Comparison of ENCODE assay signal across 8 cellular contexts in the genomic region with DNA sequence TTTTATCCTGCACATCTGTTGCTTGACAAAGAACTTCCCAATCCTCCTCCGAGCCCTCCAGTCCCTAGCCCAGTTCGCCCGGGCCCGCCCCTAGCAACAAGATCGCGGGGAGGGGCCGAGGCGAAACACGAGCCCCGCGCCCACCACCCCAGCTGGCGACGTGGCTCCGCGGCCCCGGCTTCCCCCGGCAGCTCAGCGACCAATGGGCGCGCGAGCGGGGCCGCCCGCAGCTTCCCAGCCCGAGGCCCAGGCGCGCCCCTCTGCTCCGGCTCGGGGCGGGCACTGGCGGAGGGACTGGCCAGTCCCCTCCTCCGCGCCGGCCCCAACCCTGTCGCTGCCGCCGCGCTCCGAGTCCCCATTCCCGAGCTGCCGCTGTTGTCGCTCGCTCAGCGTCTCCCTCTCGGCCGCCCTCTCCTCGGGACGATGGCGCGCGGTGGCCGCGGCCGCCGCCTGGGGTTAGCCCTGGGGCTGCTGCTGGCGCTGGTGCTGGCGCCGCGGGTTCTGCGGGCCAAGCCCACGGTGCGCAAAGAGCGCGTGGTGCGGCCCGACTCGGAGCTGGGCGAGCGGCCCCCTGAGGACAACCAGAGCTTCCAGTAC. TPM values are rescaled to one million over a fixed set of nuclear protein-coding genes. Genes with fewer than 3 reads are reported as not detected.
DNase-seq lines count a peak whose midpoint lies in the region; ATAC-seq lines count a peak whose summit lies in the region.

Gene RCN1, plus strand, starts transcription at position 301 of the 597 bp plus-strand sequence. Its CDS starts 123 bp downstream, at position 424.

- DNase-seq in NOMO-1 treated with dmso at 0.1 percent for 144 hours (lab: John Stamatoyannopoulos, UW; ENCODE audit: unreplicated experiment) (peak; percentile 5), fibroblast of peridontal ligament (ENCODE audit: extremely low read depth) (peak; percentile 82)
- peak; percentile 32 for DNase-seq in activated T-helper 9 cell treated with anti-CD3 and anti-CD28 coated beads, Interleukin-2, amount 50 U/mL, for 16 hours (ENCODE audit: low read depth)
- peak in 3 of 9 donors; percentile 14 to 64 (median 54) for DNase-seq in naive thymus-derived CD4-positive, alpha-beta T cell

- H4K20me1 ChIP-seq in BLaER1 treated with 17β-estradiol and CSF1 and Interleukin-3, amounts not matched to agents 10 nM and 100 nM = peaks cover 6 to 38% (median 37%) of the 10 kb centered on the region in 11 experiments; a peak in 20 of 22 replicates

- peaks cover 0 to 14% (median 0%) of the 10 kb centered on the region in 5 donors for H3K36me3 Mint-ChIP-seq in naive thymus-derived CD4-positive, alpha-beta T cell

- H3K4me2 ChIP-seq in BLaER1 treated with 17β-estradiol and CSF1 and Interleukin-3, amounts not matched to agents 10 nM and 100 nM = peak within 1 kb of the TSS; percentile 87 to 98 (median 94)

- H3K27me3 ChIP-seq in BLaER1 treated with 17β-estradiol and CSF1 and Interleukin-3, amounts not matched to agents 10 nM and 100 nM = no peaks in the 10 kb centered on the region
- H3K27me3 ChIP-seq in naive thymus-derived CD4-positive, alpha-beta T cell (ENCODE audit: control insufficient read depth in 2 of 2, insufficient read depth in 2 of 2, low read length in 2 of 2) = peaks cover 0 to 4% of the 10 kb centered on the region in 2 donors
- no peaks in the 10 kb centered on the region for H3K27me3 ChIP-seq in subcutaneous abdominal adipose tissue (ENCODE audit: control insufficient read depth in 5 of 5, insufficient read depth in 4 of 5, low read length in 5 of 5)

- intact Hi-C loops in naive thymus-derived CD4-positive, alpha-beta T cell (cut with micrococcal nuclease) = loop anchor here (1.0 to 5.0 kb wide), 7 partner anchors 491 to 1768 kb away; partner anchors contain the start of genes ARL14EP (in 2 of the 2), DCDC1 (in 2 of the 2), DNAJC24 (in 2 of the 2) and EIF3M (in 2 of the 2)

- CTCF ChIA-PET in naive thymus-derived CD4-positive, alpha-beta T cell (lab: Charles Lee) = no interaction called here

- H3K4me1 ChIP-seq in BLaER1 treated with 17β-estradiol and CSF1 and Interleukin-3, amounts not matched to agents 10 nM and 100 nM = peaks cover 38 to 64% (median 57%) of the 10 kb centered on the region in 10 experiments
- H3K4me1 ChIP-seq in naive thymus-derived CD4-positive, alpha-beta T cell (ENCODE audit: control insufficient read depth in 2 of 2, insufficient read depth in 2 of 2, low read length in 2 of 2) = peaks cover 4 to 8% of the 10 kb centered on the region in 2 donors
- peaks cover 6 to 60% (median 55%) of the 10 kb centered on the region in 5 donors for H3K4me1 ChIP-seq in subcutaneous abdominal adipose tissue (ENCODE audit: control insufficient read depth in 5 of 5, insufficient read depth in 5 of 5, low read length in 5 of 5)

- peak within 1 kb of the TSS; percentile 93 to 99 (median 97) for H3K9ac ChIP-seq in BLaER1 treated with 17β-estradiol and CSF1 and Interleukin-3, amounts not matched to agents 10 nM and 100 nM
- peak within 1 kb of the TSS in 4 of 5 donors; percentile 73 to 84 (median 82) for H3K9ac ChIP-seq in subcutaneous abdominal adipose tissue (ENCODE audit: low read length in 5 of 5)

- H3K9me3 ChIP-seq in BLaER1 treated with 17β-estradiol and CSF1 and Interleukin-3, amounts not matched to agents 10 nM and 100 nM (replicated peaks in 1 of 11) = no peaks in the 10 kb centered on the region; a peak in 1 of 22 replicates
- no peaks in the 10 kb centered on the region for H3K9me3 ChIP-seq in naive thymus-derived CD4-positive, alpha-beta T cell (ENCODE audit: control insufficient read depth in 2 of 3, low read length in 3 of 3)
- no peaks in the 10 kb centered on the region for H3K9me3 ChIP-seq in subcutaneous abdominal adipose tissue (ENCODE audit: control insufficient read depth in 5 of 5, low read length in 5 of 5)

- H3K27ac ChIP-seq in BLaER1 treated with 17β-estradiol and CSF1 and Interleukin-3, amounts not matched to agents 10 nM and 100 nM = peak within 1 kb of the TSS; percentile 91 to 100 (median 98)
- peak within 1 kb of the TSS; percentile 81 for H3K27ac ChIP-seq in naive thymus-derived CD4-positive, alpha-beta T cell (ENCODE audit: low read depth, low read length)
- peak within 1 kb of the TSS; percentile 88 for H3K27ac ChIP-seq in subcutaneous abdominal adipose tissue (ENCODE audit: low read depth, low read length)

- peak within 1 kb of the TSS; percentile 69 to 90 (median 82) for H3K4me3 ChIP-seq in BLaER1 treated with 17β-estradiol and CSF1 and Interleukin-3, amounts not matched to agents 10 nM and 100 nM
- peak within 1 kb of the TSS; percentile 83 for H3K4me3 ChIP-seq in naive thymus-derived CD4-positive, alpha-beta T cell (ENCODE audit: low read length)
- H3K4me3 ChIP-seq in subcutaneous abdominal adipose tissue (ENCODE audit: low read depth in 1 of 5, low read length in 5 of 5) = peak within 1 kb of the TSS; percentile 64 to 88 (median 80)

- ATAC-seq in GM19035 (IDR thresholded peaks at IDR 0.05; ENCODE audit: unreplicated experiment) (peak; percentile 53), HG03280 (IDR thresholded peaks at IDR 0.05; ENCODE audit: unreplicated experiment) (peak; percentile 47)
- ATAC-seq in naive thymus-derived CD4-positive, alpha-beta T cell = peak; percentile 66

- peaks cover 0 to 33% (median 26%) of the 10 kb centered on the region in 11 experiments; a peak in 18 of 22 replicates for H3K36me3 ChIP-seq in BLaER1 treated with 17β-estradiol and CSF1 and Interleukin-3, amounts not matched to agents 10 nM and 100 nM
- H3K36me3 ChIP-seq in naive thymus-derived CD4-positive, alpha-beta T cell (ENCODE audit: control insufficient read depth in 2 of 3, insufficient read depth in 3 of 3, low read length in 3 of 3) = peaks cover 0 to 5% (median 0%) of the 10 kb centered on the region in 3 experiments
- H3K36me3 ChIP-seq in subcutaneous abdominal adipose tissue (ENCODE audit: control insufficient read depth in 5 of 5, insufficient read depth in 5 of 5, low read length in 5 of 5) = no peaks in the 10 kb centered on the region

- H3K9me3 Mint-ChIP-seq in naive thymus-derived CD4-positive, alpha-beta T cell = peaks cover 0 to 6% (median 0%) of the 10 kb centered on the region in 11 donors

- peak within 1 kb of the TSS; percentile 74 to 90 (median 83) for H3K27ac Mint-ChIP-seq in naive thymus-derived CD4-positive, alpha-beta T cell

- peak within 1 kb of the TSS; percentile 74 to 89 (median 84) for H3K4me3 Mint-ChIP-seq in naive thymus-derived CD4-positive, alpha-beta T cell

- peaks cover 5 to 19% (median 16%) of the 10 kb centered on the region in 5 donors for H3K27me3 Mint-ChIP-seq in naive thymus-derived CD4-positive, alpha-beta T cell

- peaks cover 12 to 36% (median 24%) of the 10 kb centered on the region in 7 donors for H3K4me1 Mint-ChIP-seq in naive thymus-derived CD4-positive, alpha-beta T cell

- POLR2A ChIA-PET in naive thymus-derived CD4-positive, alpha-beta T cell (lab: Charles Lee) = no interaction called here

RNA-seq across cellular contexts. Expression of gene RCN1, which starts in this region (rescaled TPM):
- 10 to 100 TPM in 2 of 5 experiments, 1 to 10 TPM in 3; 5.5 to 26.8 (median 9.6) TPM for total RNA-seq in naive thymus-derived CD4-positive, alpha-beta T cell
- polyA plus RNA-seq in naive thymus-derived CD4-positive, alpha-beta T cell = 1 to 10 TPM; 5.6 to 7.0 TPM
